ENCODE assay signal across 8 cellular contexts in genomic region chr5:77194762-77195161, GRCh38. TPM values are rescaled to one million over a fixed set of nuclear protein-coding genes. Genes with fewer than 3 reads are reported as not detected.
"Had no signal": no experiment of that assay in that cellular context is flagged by ENCODE, and none has a peak within 500 bp of the region (broad histone marks: within the 10 kb centered on the region; RNA-seq: fewer than 3 reads in every experiment).

No MANE protein-coding gene starts in this region.

- DNase-seq: GM23248, GOT3, H7, KG1 had no signal

- H3K36me3 ChIP-seq: HAP-1 had no signal

- H3K27ac Mint-ChIP-seq: IgD-negative memory B cell had no signal

- H3K27ac ChIP-seq: GM23248, HL-60 had no signal

- H2AFZ ChIP-seq: GM23248 had no signal

- ATAC-seq: HCT116 had no signal

- H3K9ac ChIP-seq: GM23248 had no signal

- H3K36me3 Mint-ChIP-seq: IgD-negative memory B cell had no signal

- H3K4me3 Mint-ChIP-seq: IgD-negative memory B cell had no signal

- H3K4me1 Mint-ChIP-seq: IgD-negative memory B cell had no signal

- H3K4me1 ChIP-seq: HAP-1 had no signal

- H3K4me3 ChIP-seq: GM23248, HAP-1 had no signal

RNA-seq across cellular contexts. Expression of gene PDE8B, which starts 15.7 kb away (rescaled TPM):
- total RNA-seq: GM23248 had no signal
- polyA plus RNA-seq: IgD-negative memory B cell had no signal
